Comparison of ENCODE assay signal across 8 cellular contexts in the genomic region with DNA sequence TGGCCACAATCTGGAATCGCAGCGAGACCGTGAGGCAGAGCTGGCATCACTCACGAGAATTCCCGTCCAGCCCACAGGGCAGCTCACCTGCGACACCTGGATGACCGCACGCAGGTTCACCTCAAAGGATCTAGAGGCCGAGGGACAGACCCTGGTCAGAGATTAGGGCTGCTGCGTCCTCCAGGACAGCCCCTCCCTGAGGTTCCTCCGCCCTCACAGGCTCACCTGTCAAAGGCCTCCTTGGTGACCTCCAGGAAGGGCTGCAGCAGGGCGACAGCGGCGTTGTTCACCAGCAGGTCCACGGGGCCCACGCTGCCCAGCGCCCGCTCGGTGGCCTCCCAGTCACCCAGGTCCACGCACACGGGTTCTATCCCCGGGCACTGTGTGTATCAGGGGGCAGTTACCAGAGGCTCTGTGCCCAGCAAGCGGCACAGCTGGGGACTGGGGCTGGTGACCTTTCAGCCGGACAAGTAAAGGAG. TPM values are rescaled to one million over a fixed set of nuclear protein-coding genes. Genes with fewer than 3 reads are reported as not detected.
DNase-seq lines count a peak whose midpoint lies in the region; ATAC-seq lines count a peak whose summit lies in the region.

No MANE protein-coding gene starts in this region.

- WGBS in thymus = 55% methylated on average over 24 of the region's 24 CpGs

- peak overlapping the region; percentile 83 for H3K4me3 Mint-ChIP-seq in activated T-cell treated with anti-CD3 and anti-CD28 coated beads, Interleukin-2, amount 50 U/mL, for 24 hours

- ATAC-seq in left colon = peak; percentile 3
- no peak for ATAC-seq in activated CD4-positive, CD25-positive, alpha-beta regulatory T cell treated with anti-CD3 and anti-CD28 coated beads, Interleukin-2, amount 50 U/mL, for 24 hours

- intact Hi-C loops in left colon (cut with DNase I, micrococcal nuclease) = no loop called here

- peak overlapping the region; percentile 52 for H3K27ac Mint-ChIP-seq in activated T-cell treated with anti-CD3 and anti-CD28 coated beads, Interleukin-2, amount 50 U/mL, for 24 hours

- H3K4me1 Mint-ChIP-seq in activated T-cell treated with anti-CD3 and anti-CD28 coated beads, Interleukin-2, amount 50 U/mL, for 24 hours (ENCODE audit: low read depth) = peaks cover 29% of the 10 kb centered on the region

- H3K27me3 ChIP-seq in adipocyte (replicated peaks; ENCODE audit: control insufficient read depth, insufficient read depth, low read length) = no peaks in the 10 kb centered on the region
- H3K27me3 ChIP-seq in thymus (ENCODE audit: control insufficient read depth, insufficient read depth) = peaks cover 3% of the 10 kb centered on the region

- H3K9me3 ChIP-seq in adipocyte (ENCODE audit: control insufficient read depth, low read length) (no peaks in the 10 kb centered on the region), thymus (ENCODE audit: control insufficient read depth) (no peaks in the 10 kb centered on the region)

- no peak for DNase-seq in activated T-cell treated with anti-CD3 and anti-CD28 coated beads, Interleukin-2, amount 50 U/mL, for 24 hours
- DNase-seq in activated T-cell treated with anti-CD3 and anti-CD28 coated beads, Interleukin-2, amount 50 U/mL, for 48 hours = no peak
- DNase-seq in adipocyte (ENCODE audit: low read depth) (no peak), left colon (peak in 1 of 2 donors; percentile 47), cortex of kidney (lab: John Stamatoyannopoulos, UW) (no peak), NCI-H2171 (lab: John Stamatoyannopoulos, UW) (no peak)

- peak overlapping the region; percentile 91 for H3K9ac ChIP-seq in adipocyte (ENCODE audit: low read length)

- H3K27ac ChIP-seq in thymus (ENCODE audit: low read depth) = no peak overlapping the region

- no peaks in the 10 kb centered on the region for H3K27me3 Mint-ChIP-seq in activated T-cell treated with anti-CD3 and anti-CD28 coated beads, Interleukin-2, amount 50 U/mL, for 24 hours

- peaks cover 22% of the 10 kb centered on the region for H3K36me3 Mint-ChIP-seq in activated T-cell treated with anti-CD3 and anti-CD28 coated beads, Interleukin-2, amount 50 U/mL, for 24 hours (ENCODE audit: low read depth)

- H3K9me3 Mint-ChIP-seq in activated T-cell treated with anti-CD3 and anti-CD28 coated beads, Interleukin-2, amount 50 U/mL, for 24 hours = no peaks in the 10 kb centered on the region

- H3K4me1 ChIP-seq in adipocyte (ENCODE audit: control insufficient read depth, insufficient read depth, low read length) (peaks cover 8% of the 10 kb centered on the region), thymus (ENCODE audit: control insufficient read depth, insufficient read depth, low read length) (peaks cover 14% of the 10 kb centered on the region)

- H3K4me3 ChIP-seq in adipocyte (ENCODE audit: low read length) (peak overlapping the region; percentile 90), thymus (ENCODE audit: low read length) (peak overlapping the region; percentile 68)

- H3K36me3 ChIP-seq in adipocyte (ENCODE audit: control insufficient read depth, insufficient read depth, low read length, severe bottlenecking) = no peaks in the 10 kb centered on the region
- H3K36me3 ChIP-seq in thymus (ENCODE audit: control insufficient read depth, insufficient read depth) = no peaks in the 10 kb centered on the region

RNA-seq across cellular contexts. Expression of gene DCXR, which starts 0.8 kb away (rescaled TPM):
- 100 to 1,000 TPM; 111 to 137 TPM for total RNA-seq in left colon
- 101 TPM for polyA plus RNA-seq in thymus

RNA-seq across cellular contexts. Expression of gene RAC3, which starts 5.2 kb away (rescaled TPM):
- total RNA-seq in left colon = 1 to 10 TPM; 4.2 to 9.0 TPM
- polyA plus RNA-seq in thymus = 6.9 TPM

RNA-seq across cellular contexts. Expression of gene LRRC45, which starts 13.6 kb away (rescaled TPM):
- total RNA-seq in left colon = 10 to 100 TPM; 14.2 to 20.8 TPM
- polyA plus RNA-seq in thymus = 20.7 TPM

RNA-seq across cellular contexts. Expression of gene CENPX, which starts 14.0 kb away (rescaled TPM):
- 100 to 1,000 TPM in 1 of 2 donors, 10 to 100 TPM in 1; 83.3 to 127 TPM for total RNA-seq in left colon
- polyA plus RNA-seq in thymus = 79.7 TPM

RNA-seq across cellular contexts. Expression of gene RFNG, which starts 14.9 kb away (rescaled TPM):
- total RNA-seq in left colon = 10 to 100 TPM; 31.5 to 32.3 TPM
- polyA plus RNA-seq in thymus = 45.4 TPM
